28 cellular contexts compared by ENCODE assay signal in the genomic region with DNA sequence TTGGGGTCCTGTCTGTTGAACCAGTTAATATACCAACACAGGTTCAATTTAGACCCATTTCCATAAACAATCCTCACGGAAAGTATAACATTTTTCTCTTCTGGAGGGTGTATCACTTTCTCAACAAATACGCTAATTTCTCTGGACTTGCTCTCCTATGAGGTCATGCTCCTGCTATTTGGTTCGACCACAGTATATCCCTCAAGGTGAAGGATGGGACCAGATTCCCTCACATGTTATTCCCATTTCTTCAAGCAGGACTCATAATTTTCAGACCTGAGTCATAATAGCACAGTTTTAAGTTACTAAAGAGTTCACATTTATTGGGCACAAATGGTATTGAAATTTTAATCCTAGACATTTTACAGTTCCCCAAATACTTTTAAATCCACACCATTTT. TPM values are rescaled to one million over a fixed set of nuclear protein-coding genes. Genes with fewer than 3 reads are reported as not detected.
DNase-seq lines count a peak whose midpoint lies in the region; ATAC-seq, FAIRE-seq and TF ChIP-seq lines count a peak whose summit lies in the region.
"Had no signal": no experiment of that assay in that cellular context is flagged by ENCODE, and none has a peak within 500 bp of the region (broad histone marks: within the 10 kb centered on the region; RNA-seq: fewer than 3 reads in every experiment).

No MANE protein-coding gene starts in this region.

- H3K36me3 ChIP-seq in neural progenitor cell: no peaks in the 10 kb centered on the region
- H3K36me3 ChIP-seq: ascending aorta, HAP-1, left lung, uterus had no signal

- H4K20me1 ChIP-seq in neural progenitor cell (ENCODE audit: low read depth): no peaks in the 10 kb centered on the region

- FAIRE-seq in urothelium cell line (lab: Jason Lieb, UNC): no peak
- no peak for FAIRE-seq in H54 (lab: Jason Lieb, UNC)
- FAIRE-seq: GM12878 had no signal

- no peaks in the 10 kb centered on the region for H3K4me1 ChIP-seq in neural progenitor cell
- H3K4me1 ChIP-seq: ascending aorta, HAP-1, left lung, uterus had no signal

- DNase-seq in GM03348 (ENCODE audit: low spot score) (peak; percentile 36), RPMI7951 (ENCODE audit: low read depth) (peak; percentile 77), choroid plexus epithelial cell (ENCODE audit: low read depth) (peak; percentile 35), urothelium cell line (ENCODE audit: low spot score) (peak; percentile 23), H54 (ENCODE audit: insufficient read length, low spot score) (no peak), neural progenitor cell (ENCODE audit: low spot score) (no peak)
- DNase-seq: activated CD4-positive, alpha-beta T cell treated with anti-CD3 and anti-CD28 coated beads, Interleukin-2, amount 10 ng/mL, durations not matched to agents 7 days and 5 days; CD4-positive, alpha-beta T cell; effector CD4-positive, alpha-beta T cell; foreskin melanocyte; left lung; naive thymus-derived CD8-positive, alpha-beta T cell; NCI-H1092 treated with DMSO at 0.1 percent for 48 hours; NCI-H2029; NCI-H2227 treated with DMSO at 0.1 percent for 48 hours; NCI-H82; retina; stimulated activated CD4-positive, alpha-beta T cell treated with anti-CD3 and anti-CD28 coated beads, Interleukin-4, amount 100 ng/mL, for 1 hour; uterus had no signal

- no peak for TF ChIP-seq POLR2A in H54 (IDR thresholded peaks at IDR 0.05; ENCODE audit: low read depth, low read length)

- peaks cover 3% of the 10 kb centered on the region for H3K4me1 Mint-ChIP-seq in neural progenitor cell
- H3K4me1 Mint-ChIP-seq: activated CD4-positive, alpha-beta T cell treated with anti-CD3 and anti-CD28 coated beads, Interleukin-2, amount 10 ng/mL, durations not matched to agents 7 days and 5 days; naive thymus-derived CD8-positive, alpha-beta T cell; stimulated activated memory B cell treated with anti-CD40 and anti-IgM and Interleukin-4, amounts not matched to agents 10 μg/mL and 1 μg/mL and 100 μg/mL, for 72 hours had no signal

- H3K27ac Mint-ChIP-seq in neural progenitor cell: no peak overlapping the region
- H3K27ac Mint-ChIP-seq: activated CD4-positive, alpha-beta T cell treated with anti-CD3 and anti-CD28 coated beads, Interleukin-2, amount 10 ng/mL, durations not matched to agents 7 days and 5 days; activated naive CD4-positive, alpha-beta T cell treated with anti-CD3 and anti-CD28 coated beads, Interleukin-2, amount 50 U/mL, for 72 hours; activated T-helper 1 cell treated with anti-CD3 and anti-CD28 coated beads, Interleukin-12 subunit alpha, Interleukin-12 subunit beta, Interleukin-2, Interleukin-4 antibody, amounts not matched to agents 30 ng/mL and 10 ng/mL and 1 ng/mL, durations not matched to agents 14 hours and 24 hours and 36 hours; CD4-positive, alpha-beta T cell; mesothelial cell of epicardium; stimulated activated memory B cell treated with anti-CD40 and anti-IgM and Interleukin-4, amounts not matched to agents 10 μg/mL and 1 μg/mL and 100 μg/mL, for 72 hours had no signal

- ATAC-seq in HG02885 (IDR thresholded peaks at IDR 0.05; ENCODE audit: poor library complexity, unreplicated experiment): no peak
- ATAC-seq: activated naive CD4-positive, alpha-beta T cell treated with anti-CD3 and anti-CD28 coated beads, Interleukin-2, amount 50 U/mL, for 72 hours; GM12878; left lung; naive thymus-derived CD8-positive, alpha-beta T cell; stimulated activated memory B cell treated with anti-CD40 and anti-IgM and Interleukin-4, amounts not matched to agents 10 μg/mL and 1 μg/mL and 100 μg/mL, for 72 hours had no signal

- H3K36me3 Mint-ChIP-seq in neural progenitor cell: no peaks in the 10 kb centered on the region
- H3K36me3 Mint-ChIP-seq: activated naive CD4-positive, alpha-beta T cell treated with anti-CD3 and anti-CD28 coated beads, Interleukin-2, amount 50 U/mL, for 72 hours; mesothelial cell of epicardium; naive thymus-derived CD8-positive, alpha-beta T cell; stimulated activated memory B cell treated with anti-CD40 and anti-IgM and Interleukin-4, amounts not matched to agents 10 μg/mL and 1 μg/mL and 100 μg/mL, for 72 hours had no signal

- H2AFZ ChIP-seq in neural progenitor cell (replicated peaks): no peak overlapping the region
- H2AFZ ChIP-seq: hepatocyte had no signal

- H3F3A ChIP-seq in neural progenitor cell (ENCODE audit: low read depth): no peaks in the 10 kb centered on the region

- no peaks in the 10 kb centered on the region for H3K27me3 Mint-ChIP-seq in neural progenitor cell (ENCODE audit: insufficient read depth, low read depth)
- H3K27me3 Mint-ChIP-seq: activated CD4-positive, alpha-beta T cell treated with anti-CD3 and anti-CD28 coated beads, Interleukin-2, amount 10 ng/mL, durations not matched to agents 7 days and 5 days; CD4-positive, alpha-beta T cell; stimulated activated memory B cell treated with anti-CD40 and anti-IgM and Interleukin-4, amounts not matched to agents 10 μg/mL and 1 μg/mL and 100 μg/mL, for 72 hours had no signal

- H3K4me2 ChIP-seq in neural progenitor cell: no peak overlapping the region
- H3K4me2 ChIP-seq: hepatocyte had no signal

- H3K4me3 Mint-ChIP-seq in neural progenitor cell: no peak overlapping the region
- H3K4me3 Mint-ChIP-seq: activated CD4-positive, alpha-beta T cell treated with anti-CD3 and anti-CD28 coated beads, Interleukin-2, amount 10 ng/mL, durations not matched to agents 7 days and 5 days; activated T-helper 1 cell treated with anti-CD3 and anti-CD28 coated beads, Interleukin-12 subunit alpha, Interleukin-12 subunit beta, Interleukin-2, Interleukin-4 antibody, amounts not matched to agents 30 ng/mL and 10 ng/mL and 1 ng/mL, durations not matched to agents 14 hours and 24 hours and 36 hours; CD4-positive, alpha-beta T cell; mesothelial cell of epicardium; naive thymus-derived CD8-positive, alpha-beta T cell; stimulated activated memory B cell treated with anti-CD40 and anti-IgM and Interleukin-4, amounts not matched to agents 10 μg/mL and 1 μg/mL and 100 μg/mL, for 72 hours had no signal

- no peak overlapping the region for H3K27ac ChIP-seq in neural progenitor cell
- H3K27ac ChIP-seq: ascending aorta, hepatocyte, left lung, uterus had no signal

- no peak overlapping the region for H3K4me3 ChIP-seq in choroid plexus epithelial cell (ENCODE audit: low read depth, low read length)
- no peak overlapping the region for H3K4me3 ChIP-seq in neural progenitor cell
- H3K4me3 ChIP-seq: ascending aorta, GM12878, HAP-1, hepatocyte, left lung, uterus had no signal

- no peaks in the 10 kb centered on the region for H3K79me2 ChIP-seq in neural progenitor cell (ENCODE audit: low read depth)
- H3K79me2 ChIP-seq: hepatocyte had no signal

- H3K9me3 Mint-ChIP-seq in neural progenitor cell: no peaks in the 10 kb centered on the region
- H3K9me3 Mint-ChIP-seq: activated CD4-positive, alpha-beta T cell treated with anti-CD3 and anti-CD28 coated beads, Interleukin-2, amount 10 ng/mL, durations not matched to agents 7 days and 5 days; activated T-helper 1 cell treated with anti-CD3 and anti-CD28 coated beads, Interleukin-12 subunit alpha, Interleukin-12 subunit beta, Interleukin-2, Interleukin-4 antibody, amounts not matched to agents 30 ng/mL and 10 ng/mL and 1 ng/mL, durations not matched to agents 14 hours and 24 hours and 36 hours; CD4-positive, alpha-beta T cell; mesothelial cell of epicardium; stimulated activated memory B cell treated with anti-CD40 and anti-IgM and Interleukin-4, amounts not matched to agents 10 μg/mL and 1 μg/mL and 100 μg/mL, for 72 hours had no signal

- no peak for TF ChIP-seq CTCF in choroid plexus epithelial cell (conservative IDR thresholded peaks at IDR 0.05; ENCODE audit: low read depth, low read length)
- TF ChIP-seq CTCF in neural progenitor cell (IDR thresholded peaks at IDR 0.05): no peak

- no peaks in the 10 kb centered on the region for H3K9me3 ChIP-seq in neural progenitor cell (ENCODE audit: low read depth)
- H3K9me3 ChIP-seq: ascending aorta, HAP-1, left lung, uterus had no signal

- H3K9ac ChIP-seq in neural progenitor cell: no peak overlapping the region

- no peaks in the 10 kb centered on the region for H3K27me3 ChIP-seq in neural progenitor cell
- H3K27me3 ChIP-seq: ascending aorta, hepatocyte, left lung, uterus had no signal

RNA-seq across cellular contexts. Expression of a gene that starts 57.2 kb away (rescaled TPM):
- 34.8 and 38.6 TPM in 2 replicates for total RNA-seq in RPMI7951 (2014; rRNA removed; shearing (Covaris generic))
- total RNA-seq in neural progenitor cell (ENCODE audit: low replicate concordance): 7.4 and 8.0 TPM in 2 replicates
- total RNA-seq: activated T-helper 1 cell treated with anti-CD3 and anti-CD28 coated beads, Interleukin-12 subunit alpha, Interleukin-12 subunit beta, Interleukin-2, Interleukin-4 antibody, amounts not matched to agents 30 ng/mL and 10 ng/mL and 1 ng/mL, durations not matched to agents 14 hours and 24 hours and 36 hours; ascending aorta had no signal

Comparison
In these comparisons a context has a peak if more than half of its experiments do, and no peak if none do; other contexts are left out.
1. DNase-seq: peak in GM03348 (single experiment), RPMI7951 (single experiment), choroid plexus epithelial cell (single experiment) and urothelium cell line (single experiment); none in H54 (single experiment) and neural progenitor cell (single experiment).